In genomic region chr7:30900053-30900452, GRCh38 we compare ENCODE assay signal across 26 cellular contexts. TPM values are rescaled to one million over a fixed set of nuclear protein-coding genes. Genes with fewer than 3 reads are reported as not detected.
DNase-seq lines count a peak whose midpoint lies in the region; ATAC-seq and TF ChIP-seq lines count a peak whose summit lies in the region.
"Had no signal": no experiment of that assay in that cellular context is flagged by ENCODE, and none has a peak within 500 bp of the region (broad histone marks: within the 10 kb centered on the region; RNA-seq: fewer than 3 reads in every experiment).

No MANE protein-coding gene starts in this region.

- peaks cover 13% of the 10 kb centered on the region for H3K27me3 Mint-ChIP-seq in osteocyte (ENCODE audit: unreplicated experiment)

- peak overlapping the region; percentile 38 for H3K27ac Mint-ChIP-seq in osteocyte (ENCODE audit: unreplicated experiment)
- H3K27ac Mint-ChIP-seq: activated naive CD4-positive, alpha-beta T cell treated with anti-CD3 and anti-CD28 coated beads for 36 hours; endodermal cell; stimulated activated naive CD8-positive, alpha-beta T cell treated with anti-CD3 and anti-CD28 coated beads, Interleukin-15, amount 100 ng/mL, for 72 hours had no signal

- H3K27me3 ChIP-seq in tibial artery, result no peaks in the 10 kb centered on the region
- H3K27me3 ChIP-seq: BLaER1 treated with 17β-estradiol and CSF1 and Interleukin-3, amounts not matched to agents 10 nM and 100 nM; colonic mucosa; neutrophil had no signal

- ATAC-seq in HG02884 (IDR thresholded peaks at IDR 0.05; ENCODE audit: unreplicated experiment) (no peak), HG03457 (IDR thresholded peaks at IDR 0.05; ENCODE audit: unreplicated experiment) (no peak)
- ATAC-seq: K562; stimulated activated naive CD8-positive, alpha-beta T cell treated with anti-CD3 and anti-CD28 coated beads, Interleukin-15, amount 100 ng/mL, for 72 hours had no signal

- no peaks in the 10 kb centered on the region for H3K9me3 ChIP-seq in tibial artery
- H3K9me3 ChIP-seq: BLaER1 treated with 17β-estradiol and CSF1 and Interleukin-3, amounts not matched to agents 10 nM and 100 nM; Caco-2; colonic mucosa; HAP-1; neutrophil had no signal

- intact Hi-C loops in tibial artery (cut with DNase I; ENCODE audit: low total_unique reads), result no loop called here

- H3K4me3 ChIP-seq in fibroblast of villous mesenchyme (ENCODE audit: low read depth, low read length), result no peak overlapping the region
- H3K4me3 ChIP-seq in tibial artery, result no peak overlapping the region
- H3K4me3 ChIP-seq: BLaER1 treated with 17β-estradiol and CSF1 and Interleukin-3, amounts not matched to agents 10 nM and 100 nM; colonic mucosa; HAP-1; K562 had no signal

- H3K4me3 Mint-ChIP-seq in osteocyte (ENCODE audit: unreplicated experiment), result no peak overlapping the region
- H3K4me3 Mint-ChIP-seq: activated naive CD4-positive, alpha-beta T cell treated with anti-CD3 and anti-CD28 coated beads for 36 hours; endodermal cell; stimulated activated naive CD8-positive, alpha-beta T cell treated with anti-CD3 and anti-CD28 coated beads, Interleukin-15, amount 100 ng/mL, for 72 hours had no signal

- no peak for TF ChIP-seq CTCF in fibroblast of villous mesenchyme (IDR thresholded peaks at IDR 0.05; ENCODE audit: insufficient read depth, low read depth, low read length)
- TF ChIP-seq CTCF in osteocyte (IDR thresholded peaks at IDR 0.05), result no peak
- TF ChIP-seq CTCF in tibial artery (IDR thresholded peaks at IDR 0.05), result no peak

- H3K36me3 Mint-ChIP-seq in osteocyte (ENCODE audit: unreplicated experiment), result no peaks in the 10 kb centered on the region

- peak; percentile 30 for DNase-seq in HT1080 (ENCODE audit: low read depth)
- DNase-seq in fibroblast of villous mesenchyme (ENCODE audit: low read depth), result peak; percentile 35
- DNase-seq in osteocyte (ENCODE audit: extremely low spot score, unreplicated experiment), result no peak
- DNase-seq in tibial artery, result no peak
- no peak for DNase-seq in occipital lobe (lab: John Stamatoyannopoulos, UW)
- DNase-seq in NOMO-1 (lab: John Stamatoyannopoulos, UW; ENCODE audit: unreplicated experiment in 2 of 2), result no peak
- DNase-seq: ACHN; activated naive CD4-positive, alpha-beta T cell treated with anti-CD3 and anti-CD28 coated beads for 36 hours; Caco-2; colonic mucosa; DND-41; endodermal cell; mesendoderm; MM.1S; NCI-H1417; NCI-H2081; NCI-H345; stimulated activated CD4-positive, alpha-beta T cell treated with anti-CD3 and anti-CD28 coated beads, Interleukin-12 subunit alpha, Interleukin-12 subunit beta, amount 100 ng/mL, for 4 hours; stimulated activated naive CD8-positive, alpha-beta T cell treated with anti-CD3 and anti-CD28 coated beads, Interleukin-15, amount 100 ng/mL, for 72 hours had no signal

- peaks cover 22% of the 10 kb centered on the region for H3K4me1 Mint-ChIP-seq in osteocyte (ENCODE audit: unreplicated experiment)
- H3K4me1 Mint-ChIP-seq: stimulated activated naive CD8-positive, alpha-beta T cell treated with anti-CD3 and anti-CD28 coated beads, Interleukin-15, amount 100 ng/mL, for 72 hours had no signal

- peaks cover 0 to 62% (median 37%) of the 10 kb centered on the region in 4 donors for H3K4me1 ChIP-seq in tibial artery
- H3K4me1 ChIP-seq: colonic mucosa had no signal

- H3K27ac ChIP-seq in tibial artery, result peak overlapping the region; percentile 70 to 82
- H3K27ac ChIP-seq: colonic mucosa, neutrophil had no signal

- H3K9me3 Mint-ChIP-seq in osteocyte (ENCODE audit: unreplicated experiment), result no peaks in the 10 kb centered on the region
- H3K9me3 Mint-ChIP-seq: activated naive CD4-positive, alpha-beta T cell treated with anti-CD3 and anti-CD28 coated beads for 36 hours; endodermal cell; stimulated activated naive CD8-positive, alpha-beta T cell treated with anti-CD3 and anti-CD28 coated beads, Interleukin-15, amount 100 ng/mL, for 72 hours had no signal

- H3K36me3 ChIP-seq in tibial artery, result no peaks in the 10 kb centered on the region
- H3K36me3 ChIP-seq: BLaER1 treated with 17β-estradiol and CSF1 and Interleukin-3, amounts not matched to agents 10 nM and 100 nM; colonic mucosa; HAP-1; neutrophil had no signal

RNA-seq across cellular contexts. Expression of gene AQP1, which starts 11.6 kb away (rescaled TPM):
- total RNA-seq in HT1080 (2014; rRNA removed; shearing (Covaris generic)), result 0.10 TPM in 1 of 2 replicates, not detected in the other
- polyA plus RNA-seq in HT1080 (2015; cell fraction: cytosol; rRNA removed), result 0.12 TPM in 2 replicates
- 0.07 and 0.40 TPM in 2 replicates for polyA plus RNA-seq in HT1080 (2015; cell fraction: nucleus; rRNA removed)
- total RNA-seq in fibroblast of villous mesenchyme (11.9 and 25.0 TPM in 2 replicates), osteocyte (6.0 and 6.7 TPM in 2 replicates), occipital lobe (0.31 TPM)
- total RNA-seq: OCI-LY7 had no signal

Comparison
In these comparisons a context has a peak if more than half of its experiments do, and no peak if none do; other contexts are left out.
1. DNase-seq: peak in HT1080 (single experiment) and fibroblast of villous mesenchyme (single experiment); none in osteocyte (single experiment), tibial artery (0 of 2), occipital lobe (single experiment) and NOMO-1 (0 of 2).